18 cellular contexts compared by ENCODE assay signal in the genomic region with DNA sequence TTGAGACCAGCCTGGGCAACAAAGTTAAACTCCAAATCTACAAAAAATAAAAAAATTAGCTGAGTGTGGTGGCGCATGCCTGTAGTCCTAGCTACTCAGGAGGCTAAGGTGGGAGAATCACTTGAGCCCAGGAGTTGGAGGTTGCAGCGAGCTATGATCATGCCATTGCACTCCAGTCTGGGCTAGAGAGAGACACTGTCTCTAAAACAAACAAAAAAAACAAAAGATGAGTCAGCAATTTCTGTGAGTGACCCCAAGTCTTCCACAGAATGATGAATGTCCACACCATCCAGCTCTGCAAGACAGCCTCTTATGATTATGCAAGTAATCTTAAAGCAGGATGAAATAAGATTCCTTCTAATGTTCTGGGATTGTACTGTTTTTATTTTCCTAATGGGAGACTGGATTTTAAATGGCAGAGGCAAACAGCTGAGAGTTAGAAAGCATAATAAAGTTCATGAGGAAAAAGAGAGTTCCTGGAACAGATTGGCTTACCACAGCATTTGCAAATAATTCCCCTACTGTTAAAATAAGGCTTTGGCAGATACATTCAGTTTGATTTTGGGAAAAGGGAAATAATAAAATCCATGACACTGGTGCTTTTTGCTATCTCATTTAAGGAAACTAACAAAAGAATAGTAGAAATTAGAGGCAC. TPM values are rescaled to one million over a fixed set of nuclear protein-coding genes. Genes with fewer than 3 reads are reported as not detected.
DNase-seq lines count a peak whose midpoint lies in the region; FAIRE-seq and TF ChIP-seq lines count a peak whose summit lies in the region.
"Had no signal": no experiment of that assay in that cellular context is flagged by ENCODE, and none has a peak within 500 bp of the region (broad histone marks: within the 10 kb centered on the region; RNA-seq: fewer than 3 reads in every experiment).

No MANE protein-coding gene starts in this region.

- no peak overlapping the region for H3K4me3 Mint-ChIP-seq in immature natural killer cell
- H3K4me3 Mint-ChIP-seq: activated naive CD8-positive, alpha-beta T cell; activated T-cell treated with anti-CD3 and anti-CD28 coated beads, Interleukin-2, amount 50 U/mL, for 24 hours; CD4-positive, alpha-beta memory T cell; stimulated activated naive B cell treated with anti-CD40 and anti-IgM and Interleukin-4, amounts not matched to agents 10 μg/mL and 1 μg/mL and 100 μg/mL, for 72 hours had no signal

- no peaks in the 10 kb centered on the region for H3K4me1 ChIP-seq in neuronal stem cell (ENCODE audit: control insufficient read depth in 2 of 2, insufficient read depth in 1 of 2, low read depth in 1 of 2, low read length in 2 of 2)

- no peak for FAIRE-seq in RCC 7860 (lab: Jason Lieb, UNC)
- FAIRE-seq: small intestine had no signal

- H2AFZ ChIP-seq in neuronal stem cell (ENCODE audit: low read length): no peak overlapping the region

- H3K4me3 ChIP-seq in epithelial cell of esophagus (ENCODE audit: low read length) (no peak overlapping the region), skeletal muscle cell (ENCODE audit: low read depth, low read length) (no peak overlapping the region), neuronal stem cell (ENCODE audit: low read length in 2 of 2) (no peak overlapping the region)

- H3K4me1 Mint-ChIP-seq in immature natural killer cell: peaks cover 0 to 6% of the 10 kb centered on the region in 2 donors
- H3K4me1 Mint-ChIP-seq: CD4-positive, alpha-beta memory T cell had no signal

- no peak overlapping the region for H3K18ac ChIP-seq in neuronal stem cell (ENCODE audit: low read length)

- no peaks in the 10 kb centered on the region for H3K9me3 ChIP-seq in neuronal stem cell (replicated peaks in 1 of 2; ENCODE audit: control insufficient read depth in 2 of 2, insufficient read depth in 1 of 2, low read depth in 1 of 2, low read length in 2 of 2)

- no peaks in the 10 kb centered on the region for H3K79me1 ChIP-seq in neuronal stem cell (ENCODE audit: low read depth, low read length)

- DNase-seq in HCEC 1CT: peak; percentile 33
- peak; percentile 21 for DNase-seq in RCC 7860 (ENCODE audit: low spot score)
- peak; percentile 3 for DNase-seq in epithelial cell of esophagus (ENCODE audit: low read depth)
- peak; percentile 31 for DNase-seq in skeletal muscle cell (ENCODE audit: low read depth)
- no peak for DNase-seq in activated T-cell treated with anti-CD3 and anti-CD28 coated beads, Interleukin-2, amount 50 U/mL, for 1 hour
- DNase-seq in immature natural killer cell: no peak
- DNase-seq in neuronal stem cell (ENCODE audit: low spot score): no peak
- DNase-seq: activated CD4-positive, alpha-beta T cell treated with anti-CD3 and anti-CD28 coated beads for 48 hours; activated T-cell treated with anti-CD3 and anti-CD28 coated beads, Interleukin-2, amount 50 U/mL, for 24 hours; CD4-positive, alpha-beta memory T cell; GF-D8; islet precursor cell; NCI-H2081; NCI-H69; small intestine; stimulated activated naive B cell treated with anti-CD40 and anti-IgM and Interleukin-4, amounts not matched to agents 10 μg/mL and 1 μg/mL and 100 μg/mL, for 72 hours; T-helper 2 cell had no signal

- no peak overlapping the region for H3K4ac ChIP-seq in neuronal stem cell (ENCODE audit: low read length)

- H3K27ac ChIP-seq in neuronal stem cell (replicated peaks; ENCODE audit: low read length): no peak overlapping the region

- H3K36me3 ChIP-seq in neuronal stem cell (replicated peaks in 1 of 2; ENCODE audit: control insufficient read depth in 2 of 2, insufficient read depth in 2 of 2, low read length in 2 of 2): no peaks in the 10 kb centered on the region

- no peak overlapping the region for H4K91ac ChIP-seq in neuronal stem cell (ENCODE audit: low read depth, low read length, poor library complexity)

- H3K23ac ChIP-seq in neuronal stem cell (ENCODE audit: low read depth, low read length, poor library complexity): no peak overlapping the region

- H3K9me3 Mint-ChIP-seq in immature natural killer cell: peaks cover 0 to 2% (median 0%) of the 10 kb centered on the region in 6 donors
- H3K9me3 Mint-ChIP-seq: activated T-cell treated with anti-CD3 and anti-CD28 coated beads, Interleukin-2, amount 50 U/mL, for 24 hours had no signal

- H3K14ac ChIP-seq in neuronal stem cell (ENCODE audit: low read length): no peak overlapping the region

- WGBS in neuronal stem cell (ENCODE audit: extremely low coverage in 2 of 2, insufficient read length in 2 of 2, insufficient replicate concordance in 1 of 2), 2 donors: no CpG with 5 or more reads among the region's 2 CpGs

- H3K27me3 ChIP-seq in neuronal stem cell (ENCODE audit: control insufficient read depth in 3 of 3, insufficient read depth in 3 of 3, low read depth in 1 of 3, low read length in 3 of 3): no peaks in the 10 kb centered on the region

- H4K8ac ChIP-seq in neuronal stem cell (ENCODE audit: low read depth, low read length): no peak overlapping the region

- no peak overlapping the region for H2BK120ac ChIP-seq in neuronal stem cell (ENCODE audit: low read depth, low read length)

- no peak overlapping the region for H2BK15ac ChIP-seq in neuronal stem cell (ENCODE audit: low read length)

- H3K27ac Mint-ChIP-seq in immature natural killer cell: no peak overlapping the region
- H3K27ac Mint-ChIP-seq: activated naive CD8-positive, alpha-beta T cell; activated T-cell treated with anti-CD3 and anti-CD28 coated beads, Interleukin-2, amount 50 U/mL, for 24 hours; CD4-positive, alpha-beta memory T cell; stimulated activated naive B cell treated with anti-CD40 and anti-IgM and Interleukin-4, amounts not matched to agents 10 μg/mL and 1 μg/mL and 100 μg/mL, for 72 hours had no signal

- no peak overlapping the region for H2BK5ac ChIP-seq in neuronal stem cell (ENCODE audit: low read length)

- peaks cover 0 to 3% (median 0%) of the 10 kb centered on the region in 3 donors for H3K27me3 Mint-ChIP-seq in immature natural killer cell (ENCODE audit: low read depth in 3 of 3)
- H3K27me3 Mint-ChIP-seq: activated naive CD8-positive, alpha-beta T cell; stimulated activated naive B cell treated with anti-CD40 and anti-IgM and Interleukin-4, amounts not matched to agents 10 μg/mL and 1 μg/mL and 100 μg/mL, for 72 hours had no signal

- H2BK12ac ChIP-seq in neuronal stem cell (ENCODE audit: low read length): no peak overlapping the region

- no peaks in the 10 kb centered on the region for H3K36me3 Mint-ChIP-seq in immature natural killer cell
- H3K36me3 Mint-ChIP-seq: CD4-positive, alpha-beta memory T cell; stimulated activated naive B cell treated with anti-CD40 and anti-IgM and Interleukin-4, amounts not matched to agents 10 μg/mL and 1 μg/mL and 100 μg/mL, for 72 hours had no signal

- H3K4me2 ChIP-seq in neuronal stem cell (ENCODE audit: insufficient read depth, low read length, poor library complexity, severe bottlenecking): no peak overlapping the region

- TF ChIP-seq CTCF in epithelial cell of esophagus (IDR thresholded peaks at IDR 0.05; ENCODE audit: insufficient read depth, low read depth, low read length, missing control alignments): no peak

- H3K9ac ChIP-seq in neuronal stem cell (ENCODE audit: low read depth, low read length, poor library complexity): no peak overlapping the region

- no peak overlapping the region for H2AK5ac ChIP-seq in neuronal stem cell (ENCODE audit: low read depth, low read length)

RNA-seq across cellular contexts. Expression of a gene that starts 18.9 kb away (rescaled TPM):
- polyA plus RNA-seq in immature natural killer cell: 1 to 10 TPM in 2 of 3 donors, under 1 TPM in 1; 0.74 to 5.9 (median 1.7) TPM
- polyA plus RNA-seq in neuronal stem cell (2013, experiment 1 of 2): 25.0 TPM
- 25.9 TPM for polyA plus RNA-seq in neuronal stem cell (2013, experiment 2 of 2)

Comparison
In these comparisons a context has a peak if more than half of its experiments do, and no peak if none do; other contexts are left out.
1. DNase-seq: peak in HCEC 1CT (single experiment), RCC 7860 (single experiment), epithelial cell of esophagus (single experiment) and skeletal muscle cell (single experiment); none in activated T-cell treated with anti-CD3 and anti-CD28 coated beads, Interleukin-2, amount 50 U/mL, for 1 hour (single experiment), immature natural killer cell (0 of 3) and neuronal stem cell (single experiment).